ENCODE assay signal across 8 cellular contexts in the genomic region with DNA sequence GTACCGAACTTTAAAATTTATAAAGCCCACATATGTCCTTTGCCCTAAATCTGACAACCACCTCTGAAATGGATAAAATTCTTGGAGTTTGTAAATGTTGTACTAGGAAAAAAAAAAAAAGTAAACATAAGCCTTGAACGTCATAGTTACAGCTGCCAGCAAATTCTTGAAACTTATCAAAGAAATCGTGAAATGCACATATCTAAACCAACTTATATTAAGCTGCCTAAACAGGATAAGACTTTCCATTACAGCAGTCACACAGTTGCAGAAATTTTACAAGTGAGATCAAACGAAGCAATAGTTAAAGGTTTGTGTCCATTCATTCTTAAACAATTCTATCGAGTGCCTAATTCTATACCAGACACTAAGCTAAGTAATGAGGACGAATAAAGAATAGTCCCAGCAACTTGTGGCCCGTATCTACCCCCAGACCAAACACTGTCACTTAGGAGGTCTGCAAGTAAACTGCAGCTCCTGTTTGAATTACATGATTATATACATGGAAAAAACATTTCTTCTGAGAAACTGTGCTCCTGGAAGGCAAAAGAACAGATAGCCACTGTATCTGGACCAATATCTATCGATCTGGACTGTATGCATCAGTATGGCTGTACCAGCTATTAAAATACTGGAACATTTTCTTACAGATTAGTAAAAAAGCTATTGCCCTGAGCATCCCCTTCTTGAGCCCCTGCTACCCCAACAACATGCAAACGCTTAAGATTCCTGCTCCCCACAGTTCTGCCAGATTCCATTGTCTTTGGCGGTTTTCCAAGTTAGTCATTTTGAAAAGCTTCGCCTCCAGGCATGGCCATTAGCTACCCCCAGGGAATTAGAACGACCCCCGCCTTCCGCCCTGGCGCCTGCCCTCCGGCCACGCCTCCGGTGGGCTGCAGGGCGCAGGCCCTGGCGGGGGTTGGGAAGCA. TPM values are rescaled to one million over a fixed set of nuclear protein-coding genes. Genes with fewer than 3 reads are reported as not detected.
A peak's percentile ranks its signal among the peaks of the same experiment; 100 is the strongest.
DNase-seq lines count a peak whose midpoint lies in the region; ATAC-seq and TF ChIP-seq lines count a peak whose summit lies in the region.

No MANE protein-coding gene starts in this region.

- no peaks in the 10 kb centered on the region for H3K79me2 ChIP-seq in parathyroid adenoma

- H3K27me3 ChIP-seq in parathyroid adenoma (ENCODE audit: control insufficient read depth, insufficient read depth, low read length), result no peaks in the 10 kb centered on the region

- peak; percentile 47 for DNase-seq in HFF-Myc (ENCODE audit: extremely low read depth, low read depth)
- DNase-seq in SK-N-DZ (ENCODE audit: low spot score), result peak; percentile 29
- peak; percentile 84 for DNase-seq in fibroblast of pulmonary artery (ENCODE audit: low read depth)
- no peak for DNase-seq in AML-193 (lab: John Stamatoyannopoulos, UW)

- H3K9me3 ChIP-seq in parathyroid adenoma (ENCODE audit: control insufficient read depth, low read length), result no peaks in the 10 kb centered on the region

- peak overlapping the region; percentile 21; the same call in 1 of the 2 replicates for H3K4me3 ChIP-seq in HFF-Myc (replicated peaks; ENCODE audit: low read depth, low read length)
- peak overlapping the region; percentile 21 for H3K4me3 ChIP-seq in fibroblast of pulmonary artery (replicated peaks; ENCODE audit: low read depth, low read length)
- no peak overlapping the region for H3K4me3 ChIP-seq in parathyroid adenoma (ENCODE audit: low read depth, low read length)

- no peak overlapping the region for H3K4me2 ChIP-seq in parathyroid adenoma (ENCODE audit: low read length)

- no peaks in the 10 kb centered on the region for H3K4me1 ChIP-seq in parathyroid adenoma

- ATAC-seq in GM21576 (IDR thresholded peaks at IDR 0.05; ENCODE audit: unreplicated experiment), result no peak
- no peak for ATAC-seq in HG02938 (IDR thresholded peaks at IDR 0.05; ENCODE audit: unreplicated experiment)
- no peak for ATAC-seq in HG03342 (IDR thresholded peaks at IDR 0.05; ENCODE audit: unreplicated experiment)

- H2AFZ ChIP-seq in parathyroid adenoma, result peak overlapping the region; percentile 83

- TF ChIP-seq CTCF in HFF-Myc (IDR thresholded peaks at IDR 0.05; ENCODE audit: low read depth, low read length, missing control alignments) (no peak), fibroblast of pulmonary artery (IDR thresholded peaks at IDR 0.05; ENCODE audit: low read length, missing control alignments) (no peak), parathyroid adenoma (IDR thresholded peaks at IDR 0.05) (no peak)

- H3K9ac ChIP-seq in parathyroid adenoma, result no peak overlapping the region

- H3K36me3 ChIP-seq in parathyroid adenoma (ENCODE audit: control insufficient read depth, insufficient read depth, low read length), result no peaks in the 10 kb centered on the region

- H3K27ac ChIP-seq in parathyroid adenoma, result peak overlapping the region; percentile 39

RNA-seq across cellular contexts. Expression of a gene that starts 3.4 kb away (rescaled TPM):
- polyA plus RNA-seq in SK-N-DZ (2014; cell fraction: cytosol; rRNA removed), result 20.2 and 22.2 TPM in 2 replicates
- polyA plus RNA-seq in SK-N-DZ (2014; cell fraction: nucleus; rRNA removed), result 19.0 and 19.8 TPM in 2 replicates

Comparison
In these comparisons a context has a peak if more than half of its experiments do, and no peak if none do; other contexts are left out.
1. DNase-seq: peak in HFF-Myc (single experiment), SK-N-DZ (single experiment) and fibroblast of pulmonary artery (single experiment); none in AML-193 (0 of 2).